10 cellular contexts compared by ENCODE assay signal in the genomic region with DNA sequence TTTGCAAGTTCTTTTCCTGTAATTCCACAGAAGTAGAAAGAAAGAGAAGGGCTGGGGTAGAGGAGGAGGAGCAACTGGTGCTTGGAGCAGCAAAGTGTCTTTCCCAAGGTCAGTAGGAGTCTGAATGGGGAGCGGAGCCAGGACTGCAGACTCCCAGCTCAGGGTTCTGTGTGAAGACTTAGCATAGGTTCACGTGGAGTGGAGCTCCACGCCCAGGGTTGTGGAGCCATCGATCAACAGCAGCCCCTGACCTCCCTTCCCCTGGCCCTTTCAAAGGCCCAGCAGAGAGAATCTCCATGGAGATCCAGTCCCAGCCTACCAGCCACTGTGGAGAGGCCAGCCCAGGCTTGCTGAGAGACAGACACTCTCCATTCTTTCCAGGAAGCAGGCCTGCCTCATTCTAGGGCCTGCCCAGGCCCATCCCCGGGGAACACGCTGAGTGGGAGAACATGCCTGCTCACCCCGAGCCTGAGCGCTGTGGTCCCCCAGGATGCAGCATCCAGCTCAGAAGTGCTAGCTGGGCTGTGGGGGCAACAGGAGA.
A peak's percentile ranks its signal among the peaks of the same experiment; 100 is the strongest.
DNase-seq lines count a peak whose midpoint lies in the region; ATAC-seq and TF ChIP-seq lines count a peak whose summit lies in the region.
"Had no signal": no experiment of that assay in that cellular context is flagged by ENCODE, and none has a peak within 500 bp of the region (broad histone marks: within the 10 kb centered on the region; RNA-seq: fewer than 3 reads in every experiment).

No MANE protein-coding gene starts in this region.

- DNase-seq in NCI-H146 (lab: John Stamatoyannopoulos, UW) (peak; percentile 57), breast epithelium (ENCODE audit: low spot score in 2 of 2) (peak; percentile 50 to 81), islet precursor cell (peak; percentile 65), testis (peak; percentile 90), NCI-H1048 (lab: John Stamatoyannopoulos, UW) (no peak)
- DNase-seq in stimulated activated CD4-positive, alpha-beta T cell treated with anti-CD3 and anti-CD28 coated beads, Interleukin-12 subunit alpha, Interleukin-12 subunit beta, amount 100 ng/mL, for 4 hours, result no peak
- DNase-seq: activated CD8-positive, alpha-beta memory T cell treated with anti-CD3 and anti-CD28 coated beads, Interleukin-2, amount 50 U/mL, for 48 hours; cortex of kidney; NCI-H1930 had no signal

- H3K9me3 ChIP-seq in breast epithelium (no peaks in the 10 kb centered on the region), testis (no peaks in the 10 kb centered on the region)

- H3K4me3 ChIP-seq in breast epithelium, result peak overlapping the region in 2 of 3 donors; percentile 15 to 17
- no peak overlapping the region for H3K4me3 ChIP-seq in testis

- ATAC-seq in GM19328 (IDR thresholded peaks at IDR 0.05; ENCODE audit: unreplicated experiment), result no peak

- H3K4me1 ChIP-seq in breast epithelium, result no peaks in the 10 kb centered on the region
- H3K4me1 ChIP-seq in testis, result peaks cover 36% of the 10 kb centered on the region

- WGBS in testis, 2 donors, result 14 to 46% methylated on average over 8 of the region's 8 CpGs

- intact Hi-C loops in breast epithelium (cut with DNase I; ENCODE audit: low total_unique reads), result no loop called here
- intact Hi-C loops in testis (cut with DNase I; ENCODE audit: low total_unique reads), result no loop called here

- no peaks in the 10 kb centered on the region for H3K36me3 ChIP-seq in breast epithelium
- H3K36me3 ChIP-seq in testis (ENCODE audit: low read depth, missing control alignments), result no peaks in the 10 kb centered on the region

- TF ChIP-seq CTCF in breast epithelium (IDR thresholded peaks at IDR 0.05) (no peak), testis (IDR thresholded peaks at IDR 0.05) (no peak)

- no peaks in the 10 kb centered on the region for H3K27me3 ChIP-seq in breast epithelium
- H3K27me3 ChIP-seq in testis, result no peaks in the 10 kb centered on the region

- TF ChIP-seq POLR2A in breast epithelium (IDR thresholded peaks at IDR 0.05) (no peak), testis (IDR thresholded peaks at IDR 0.05) (no peak)

- H3K27ac ChIP-seq in breast epithelium, result peak overlapping the region; percentile 82 to 88
- peak overlapping the region; percentile 77 to 82 for H3K27ac ChIP-seq in testis

Comparison
In these comparisons a context has a peak if more than half of its experiments do, and no peak if none do; other contexts are left out.
1. DNase-seq: peak in NCI-H146 (single experiment), breast epithelium (2 of 2), islet precursor cell (single experiment) and testis (single experiment); none in NCI-H1048 (single experiment) and stimulated activated CD4-positive, alpha-beta T cell treated with anti-CD3 and anti-CD28 coated beads, Interleukin-12 subunit alpha, Interleukin-12 subunit beta, amount 100 ng/mL, for 4 hours (single experiment).
2. H3K4me3 ChIP-seq: peak in breast epithelium (2 of 3); none in testis (0 of 2).